Comparison of ENCODE assay signal across 8 cellular contexts in genomic region chr1:170664283-170664827, GRCh38. TPM values are rescaled to one million over a fixed set of nuclear protein-coding genes. Genes with fewer than 3 reads are reported as not detected.
DNase-seq lines count a peak whose midpoint lies in the region; ATAC-seq, FAIRE-seq and TF ChIP-seq lines count a peak whose summit lies in the region.

No MANE protein-coding gene starts in this region.

- H3K27ac ChIP-seq in AG04450 (ENCODE audit: low read depth, low read length) (peak overlapping the region; percentile 89), endothelial cell of umbilical vein (ENCODE audit: insufficient read depth, low read depth, low read length) (no peak overlapping the region)

- no peak overlapping the region for H3K9ac ChIP-seq in endothelial cell of umbilical vein (replicated peaks; ENCODE audit: extremely low read depth, insufficient read depth, low read length)

- dilution Hi-C loops in endothelial cell of umbilical vein (cut with MboI; ENCODE audit: extremely low pct_ligation_motif_present, low sequenced_read_pairs): no loop called here

- ATAC-seq in GM18907 (IDR thresholded peaks at IDR 0.05; ENCODE audit: unreplicated experiment) (no peak), GM19452 (IDR thresholded peaks at IDR 0.05; ENCODE audit: unreplicated experiment) (no peak), GM19324 (IDR thresholded peaks at IDR 0.05; ENCODE audit: low FRiP score, unreplicated experiment) (no peak)

- no peaks in the 10 kb centered on the region for H3K9me1 ChIP-seq in endothelial cell of umbilical vein (replicated peaks; ENCODE audit: control insufficient read depth, extremely low read depth, insufficient read depth, low read length)

- CTCF ChIA-PET in AG04450 (lab: Charles Lee) (interaction anchor here (0.6 to 1.8 kb wide), 2 partner anchors 8 to 183 kb away, joined by 4 to 7 read pairs; no protein-coding TSS in a partner anchor), endothelial cell of umbilical vein (lab: Charles Lee) (interaction anchor here (0.7 to 1.4 kb wide), 4 partner anchors 25 to 760 kb away, joined by 3 to 4 read pairs (median 3); no protein-coding TSS in a partner anchor)

- H3K9me3 ChIP-seq in AG04450 (ENCODE audit: control insufficient read depth, insufficient read depth, low read length): peaks cover 24% of the 10 kb centered on the region
- H3K9me3 ChIP-seq in endothelial cell of umbilical vein (replicated peaks; ENCODE audit: control insufficient read depth, insufficient read depth, low read length): no peaks in the 10 kb centered on the region

- TF ChIP-seq CTCF in AG04450 (IDR thresholded peaks at IDR 0.05; ENCODE audit: low read depth, low read length) (no peak), endothelial cell of umbilical vein (IDR thresholded peaks at IDR 0.05; ENCODE audit: extremely low read depth in 1 of 2, insufficient read depth in 1 of 2, low read depth in 1 of 2, low read length in 2 of 2) (no peak)

- H2AFZ ChIP-seq in endothelial cell of umbilical vein (ENCODE audit: low read depth, low read length): peak overlapping the region; percentile 97

- peak overlapping the region; percentile 94 for H3K4me3 ChIP-seq in AG04450 (ENCODE audit: low read depth, low read length)
- peak overlapping the region; percentile 36 to 63 (median 46) for H3K4me3 ChIP-seq in endothelial cell of umbilical vein (replicated peaks in 1 of 3; ENCODE audit: insufficient read depth in 1 of 3, low read depth in 1 of 3, low read length in 3 of 3)

- peak overlapping the region; percentile 85 for H3K4me2 ChIP-seq in endothelial cell of umbilical vein (ENCODE audit: insufficient read depth, low read length)

- H3K4me1 ChIP-seq in endothelial cell of umbilical vein (ENCODE audit: control insufficient read depth, extremely low read depth, insufficient read depth, low read length): peaks cover 17% of the 10 kb centered on the region

- no peaks in the 10 kb centered on the region for H3K79me2 ChIP-seq in endothelial cell of umbilical vein (ENCODE audit: control insufficient read depth, insufficient read depth, low read length)

- H3K27me3 ChIP-seq in AG04450 (ENCODE audit: control insufficient read depth, insufficient read depth, low read length): no peaks in the 10 kb centered on the region
- peaks cover 47 to 52% of the 10 kb centered on the region in 2 experiments for H3K27me3 ChIP-seq in endothelial cell of umbilical vein (ENCODE audit: control insufficient read depth in 2 of 2, insufficient read depth in 2 of 2, low read length in 2 of 2)

- POLR2A ChIA-PET in AG04450 (lab: Yijun Ruan, JAX): interaction anchor here (1.1 kb wide), 1 partner anchor 132 kb away, joined by 10 read pairs; the partner anchor contains the start of gene GORAB
- POLR2A ChIA-PET in endothelial cell of umbilical vein (lab: Charles Lee): no interaction called here

- no peaks in the 10 kb centered on the region for H4K20me1 ChIP-seq in endothelial cell of umbilical vein (replicated peaks; ENCODE audit: control insufficient read depth, extremely low read depth, insufficient read depth, low read length)

- DNase-seq in AG04450 (ENCODE audit: low read depth, low spot score) (no peak), HuH-7.5 (ENCODE audit: low spot score) (peak; percentile 60), endothelial cell of umbilical vein (ENCODE audit: low read depth, low spot score) (peak; percentile 23), myocyte (ENCODE audit: low read depth) (peak; percentile 72), NCI-H2171 treated with DMSO at 0.1 percent for 48 hours (lab: John Stamatoyannopoulos, UW) (no peak)

- no peak for TF ChIP-seq POLR2A in endothelial cell of umbilical vein (IDR thresholded peaks at IDR 0.05; ENCODE audit: low read depth, low read length)

- intact Hi-C loops in endothelial cell of umbilical vein (cut with micrococcal nuclease): loop anchor here (10.0 kb wide), 3 partner anchors 230 to 650 kb away; partner anchors contain the start of gene KIFAP3

- BruUV-seq in endothelial cell of umbilical vein (replicated peaks; lab: Mats Ljungman, UMichigan): no TSS peak

- H3K36me3 ChIP-seq in endothelial cell of umbilical vein (ENCODE audit: control insufficient read depth in 2 of 2, extremely low read depth in 1 of 2, insufficient read depth in 2 of 2, low read length in 2 of 2): no peaks in the 10 kb centered on the region

- FAIRE-seq in endothelial cell of umbilical vein (lab: Jason Lieb, UNC): peak; percentile 52

TF ChIP-seq in endothelial cell of umbilical vein, 7 proteins besides CTCF, POLR2A, EP300 and RAD21:
- TF ChIP-seq POLR2AphosphoS5 (IDR thresholded peaks at IDR 0.05; ENCODE audit: insufficient read depth, low read depth, low read length) (no peak), EZH2 (IDR thresholded peaks at IDR 0.05; ENCODE audit: borderline replicate concordance, low read depth, low read length, severe bottlenecking) (peak; percentile 82)
TF ChIP-seq in endothelial cell of umbilical vein: peak in this region for 1.

RNA-seq across cellular contexts. Expression of gene PRRX1, which starts 0.4 kb away (rescaled TPM):
- polyA plus RNA-seq in AG04450 (2011; rRNA removed) (88.4 and 107 TPM in 2 replicates), endothelial cell of umbilical vein (0.03 TPM in 1 of 2 replicates, not detected in the other)
- polyA minus RNA-seq in AG04450 (2011; rRNA and poly(A)+ RNA removed): 118 and 128 TPM in 2 replicates
- total RNA-seq in endothelial cell of umbilical vein (not detected in 2 replicates), myocyte (51.2 and 55.7 TPM in 2 replicates)
- 0.01 TPM in 1 of 2 replicates, not detected in the other for polyA plus RNA-seq in endothelial cell of umbilical vein (2011; cell fraction: cytosol; rRNA removed)
- polyA plus RNA-seq in endothelial cell of umbilical vein (2011; cell fraction: nucleus; rRNA removed): not detected in 2 replicates
- polyA plus RNA-seq in endothelial cell of umbilical vein (2012): 0.40 TPM in 1 of 2 replicates, not detected in the other
- polyA minus RNA-seq in endothelial cell of umbilical vein: not detected in 2 replicates
- polyA minus RNA-seq in endothelial cell of umbilical vein (2011; cell fraction: cytosol; rRNA and poly(A)+ RNA removed): not detected
- not detected in 2 replicates for polyA minus RNA-seq in endothelial cell of umbilical vein (2011; cell fraction: nucleus; rRNA and poly(A)+ RNA removed)
- polyA plus RNA-seq in myocyte (2012): 4.4 TPM

Comparison
In these comparisons a context has a peak if more than half of its experiments do, and no peak if none do; other contexts are left out.
1. DNase-seq: peak in HuH-7.5 (single experiment), endothelial cell of umbilical vein (single experiment) and myocyte (single experiment); none in AG04450 (single experiment) and NCI-H2171 treated with DMSO at 0.1 percent for 48 hours (single experiment).
2. RNA of gene PRRX1, which starts 0.4 kb away (total RNA-seq): 51.2 to 55.7 TPM in myocyte; not detected in endothelial cell of umbilical vein; every median in the first group is over 10 times any median in the second.